In genomic region chr4:10117424-10118354, GRCh38 we compare ENCODE assay signal across 8 cellular contexts. TPM values are rescaled to one million over a fixed set of nuclear protein-coding genes. Genes with fewer than 3 reads are reported as not detected.
DNase-seq lines count a peak whose midpoint lies in the region; ATAC-seq and TF ChIP-seq lines count a peak whose summit lies in the region.

No MANE protein-coding gene starts in this region.

- no peaks in the 10 kb centered on the region for H3K9me3 Mint-ChIP-seq in activated CD4-positive, alpha-beta T cell treated with anti-CD3 and anti-CD28 coated beads, Interleukin-2, amount 10 ng/mL, durations not matched to agents 24 days and 14 days

- peak overlapping the region; percentile 85 for H3K4me3 Mint-ChIP-seq in activated CD4-positive, alpha-beta T cell treated with anti-CD3 and anti-CD28 coated beads, Interleukin-2, amount 10 ng/mL, durations not matched to agents 24 days and 14 days

- H3K9me3 ChIP-seq in neuron (ENCODE audit: low read length): no peaks in the 10 kb centered on the region

- peak; percentile 46 for TF ChIP-seq POLR2A in erythroblast (IDR thresholded peaks at IDR 0.05; ENCODE audit: low read length)

- peaks cover 17% of the 10 kb centered on the region for H3K4me1 ChIP-seq in neuron (ENCODE audit: insufficient read depth, low read length)

- H3K27ac Mint-ChIP-seq in activated CD4-positive, alpha-beta T cell treated with anti-CD3 and anti-CD28 coated beads, Interleukin-2, amount 10 ng/mL, durations not matched to agents 24 days and 14 days: peak overlapping the region; percentile 93

- no peaks in the 10 kb centered on the region for H3K27me3 Mint-ChIP-seq in activated CD4-positive, alpha-beta T cell treated with anti-CD3 and anti-CD28 coated beads, Interleukin-2, amount 10 ng/mL, durations not matched to agents 24 days and 14 days

- no peak overlapping the region for H2AFZ ChIP-seq in neuron (ENCODE audit: low read depth, low read length)

- peaks cover 65% of the 10 kb centered on the region for H3K4me1 Mint-ChIP-seq in activated CD4-positive, alpha-beta T cell treated with anti-CD3 and anti-CD28 coated beads, Interleukin-2, amount 10 ng/mL, durations not matched to agents 24 days and 14 days

- peaks cover 30% of the 10 kb centered on the region for H3K36me3 ChIP-seq in neuron (ENCODE audit: insufficient read depth, low read length)

- ATAC-seq in HG03342 (IDR thresholded peaks at IDR 0.05; ENCODE audit: unreplicated experiment): peak; percentile 2

- intact Hi-C loops in activated CD4-positive, alpha-beta T cell treated with anti-CD3 and anti-CD28 coated beads, Interleukin-2, amount 10 ng/mL, durations not matched to agents 24 days and 14 days (cut with micrococcal nuclease): loop anchor here (1.0 to 2.0 kb wide), 4 partner anchors 64 to 613 kb away; partner anchors contain the start of gene ZNF518B

- H3K4me3 ChIP-seq in neuron (ENCODE audit: low read length): peak overlapping the region; percentile 54

- no peaks in the 10 kb centered on the region for H3K27me3 ChIP-seq in neuron (ENCODE audit: insufficient read depth, low read length)

- peaks cover 33% of the 10 kb centered on the region for H3K36me3 Mint-ChIP-seq in activated CD4-positive, alpha-beta T cell treated with anti-CD3 and anti-CD28 coated beads, Interleukin-2, amount 10 ng/mL, durations not matched to agents 24 days and 14 days (ENCODE audit: low read depth)

- DNase-seq in GF-D8 (lab: John Stamatoyannopoulos, UW) (peak; percentile 54), erythroblast (lab: John Stamatoyannopoulos, UW) (no peak), AG08395 (ENCODE audit: low spot score) (no peak), NCI-H187 treated with DMSO at 0.1 percent for 48 hours (lab: John Stamatoyannopoulos, UW) (no peak), DMS153 (lab: John Stamatoyannopoulos, UW) (no peak)
- peak; percentile 84 for DNase-seq in activated CD4-positive, alpha-beta T cell treated with anti-CD3 and anti-CD28 coated beads, Interleukin-2, amount 10 ng/mL, durations not matched to agents 24 days and 14 days

RNA-seq across cellular contexts. Expression of gene WDR1, which starts 1.1 kb away (rescaled TPM):
- total RNA-seq in activated CD4-positive, alpha-beta T cell treated with anti-CD3 and anti-CD28 coated beads, Interleukin-2, amount 10 ng/mL, durations not matched to agents 24 days and 14 days: 369 and 376 TPM in 2 replicates

Comparison
In these comparisons a context has a peak if more than half of its experiments do, and no peak if none do; other contexts are left out.
1. DNase-seq: peak in GF-D8 (single experiment) and activated CD4-positive, alpha-beta T cell treated with anti-CD3 and anti-CD28 coated beads, Interleukin-2, amount 10 ng/mL, durations not matched to agents 24 days and 14 days (single experiment); none in erythroblast (0 of 2), AG08395 (single experiment), NCI-H187 treated with DMSO at 0.1 percent for 48 hours (single experiment) and DMS153 (single experiment).